ENCODE assay signal across 10 cellular contexts in genomic region chr1:87644500-87645245, GRCh38.
A peak's percentile ranks its signal among the peaks of the same experiment; 100 is the strongest.
DNase-seq lines count a peak whose midpoint lies in the region; ATAC-seq, FAIRE-seq and TF ChIP-seq lines count a peak whose summit lies in the region.
"Had no signal": no experiment of that assay in that cellular context is flagged by ENCODE, and none has a peak within 500 bp of the region (broad histone marks: within the 10 kb centered on the region; RNA-seq: fewer than 3 reads in every experiment).

No MANE protein-coding gene starts in this region.

- peak overlapping the region; percentile 56 for H3K4me2 ChIP-seq in astrocyte (ENCODE audit: low read length)

- H3K4me1 Mint-ChIP-seq in astrocyte (ENCODE audit: low read depth, unreplicated experiment): peaks cover 27% of the 10 kb centered on the region

- H3K9ac ChIP-seq in astrocyte (ENCODE audit: low read length): no peak overlapping the region

- H3K36me3 ChIP-seq in astrocyte (ENCODE audit: insufficient read depth, low read length): no peaks in the 10 kb centered on the region
- H3K36me3 ChIP-seq in lung (ENCODE audit: control insufficient read depth in 2 of 2, insufficient read depth in 2 of 2, low read length in 2 of 2): no peaks in the 10 kb centered on the region
- no peaks in the 10 kb centered on the region for H3K36me3 ChIP-seq in small intestine (ENCODE audit: control insufficient read depth in 2 of 2, insufficient read depth in 2 of 2, low read length in 2 of 2)

- ATAC-seq in lung (ENCODE audit: insufficient read depth, low FRiP score) (peak; percentile 41), HG02571 (IDR thresholded peaks at IDR 0.05; ENCODE audit: unreplicated experiment) (no peak), GM21825 (IDR thresholded peaks at IDR 0.05; ENCODE audit: unreplicated experiment) (no peak)

- H3K4me1 ChIP-seq in astrocyte (ENCODE audit: insufficient read depth, low read length) (peaks cover 17% of the 10 kb centered on the region), lung (ENCODE audit: control insufficient read depth in 2 of 2, insufficient read depth in 2 of 2, low read length in 2 of 2) (no peaks in the 10 kb centered on the region), small intestine (ENCODE audit: control insufficient read depth in 2 of 2, insufficient read depth in 1 of 2, low read depth in 1 of 2, low read length in 1 of 2) (no peaks in the 10 kb centered on the region)

- peak overlapping the region; percentile 38 for H3K27ac Mint-ChIP-seq in astrocyte (ENCODE audit: unreplicated experiment)

- peaks cover 4% of the 10 kb centered on the region for H3K9me3 Mint-ChIP-seq in astrocyte (ENCODE audit: unreplicated experiment)

- TF ChIP-seq CTCF in astrocyte (IDR thresholded peaks at IDR 0.05; ENCODE audit: insufficient read depth, low read depth, low read length) (no peak), lung (IDR thresholded peaks at IDR 0.05; ENCODE audit: control extremely low read depth, extremely low read depth) (no peak)

- no peak overlapping the region for H3K4me3 Mint-ChIP-seq in astrocyte (ENCODE audit: unreplicated experiment)

- peak overlapping the region; percentile 58 for H3K27ac ChIP-seq in astrocyte (ENCODE audit: low read depth, low read length)
- H3K27ac ChIP-seq in lung (ENCODE audit: low read depth in 1 of 2, low read length in 1 of 2): no peak overlapping the region
- H3K27ac ChIP-seq in small intestine (ENCODE audit: low read depth in 1 of 2, low read length in 1 of 2): peak overlapping the region in 1 of 2 donors; percentile 49

- H3K4me3 ChIP-seq in astrocyte (ENCODE audit: insufficient read depth, low read depth, low read length) (no peak overlapping the region), lung (no peak overlapping the region), small intestine (ENCODE audit: low read depth in 1 of 2, low read length in 2 of 2) (no peak overlapping the region)

- H4K20me1 ChIP-seq in astrocyte (ENCODE audit: insufficient read depth, low read length): no peaks in the 10 kb centered on the region

- H3K27me3 ChIP-seq in astrocyte (ENCODE audit: insufficient read depth, low read length) (no peaks in the 10 kb centered on the region), lung (ENCODE audit: control insufficient read depth, insufficient read depth) (no peaks in the 10 kb centered on the region), small intestine (ENCODE audit: control insufficient read depth in 2 of 2, insufficient read depth in 2 of 2, low read length in 2 of 2) (no peaks in the 10 kb centered on the region)

- FAIRE-seq in astrocyte (lab: Jason Lieb, UNC) (peak; percentile 63), small intestine (lab: Jason Lieb, UNC) (no peak)

- peak overlapping the region; percentile 30 for H2AFZ ChIP-seq in astrocyte (ENCODE audit: low read depth, low read length)

- no peaks in the 10 kb centered on the region for H3K36me3 Mint-ChIP-seq in astrocyte (ENCODE audit: low read depth, unreplicated experiment)

- peaks cover 1% of the 10 kb centered on the region for H3K27me3 Mint-ChIP-seq in astrocyte (ENCODE audit: low read depth, unreplicated experiment)

- H3K9me3 ChIP-seq in astrocyte (ENCODE audit: insufficient read depth, low read depth, low read length) (no peaks in the 10 kb centered on the region), lung (ENCODE audit: control insufficient read depth in 2 of 2, insufficient read depth in 1 of 2, low read length in 1 of 2) (no peaks in the 10 kb centered on the region), small intestine (ENCODE audit: control insufficient read depth, low read depth) (no peaks in the 10 kb centered on the region)

- no peaks in the 10 kb centered on the region for H3K79me2 ChIP-seq in astrocyte (ENCODE audit: insufficient read depth, low read length)

- WGBS in lung, 2 donors: 76 to 81% methylated on average over 8 of the region's 8 CpGs
- WGBS in small intestine, 3 donors: 65 to 83% (median 81%) methylated on average over 8 of the region's 8 CpGs

- peak; percentile 56 for DNase-seq in AG08395 (ENCODE audit: low spot score)
- DNase-seq in HS-27A (ENCODE audit: low read depth): peak; percentile 15
- peak; percentile 86 for DNase-seq in astrocyte (ENCODE audit: low read depth)
- no peak for DNase-seq in lung (ENCODE audit: low spot score)
- no peak for DNase-seq in cortex of kidney (lab: John Stamatoyannopoulos, UW)
- DNase-seq in small intestine: no peak
- DNase-seq: activated CD4-positive, alpha-beta T cell treated with anti-CD3 and anti-CD28 coated beads, Interleukin-2, amount 50 U/mL, for 1 hour; NCI-H748 treated with DMSO at 0.1 percent for 48 hours had no signal

Comparison
In these comparisons a context has a peak if more than half of its experiments do, and no peak if none do; other contexts are left out.
1. DNase-seq: peak in AG08395 (single experiment), HS-27A (single experiment) and astrocyte (single experiment); none in lung (single experiment), cortex of kidney (single experiment) and small intestine (single experiment).